In genomic region chr11:59615637-59616395, GRCh38 we compare ENCODE assay signal across 8 cellular contexts. TPM values are rescaled to one million over a fixed set of nuclear protein-coding genes. Genes with fewer than 3 reads are reported as not detected.
DNase-seq lines count a peak whose midpoint lies in the region; ATAC-seq and TF ChIP-seq lines count a peak whose summit lies in the region.

A gene with protein sequence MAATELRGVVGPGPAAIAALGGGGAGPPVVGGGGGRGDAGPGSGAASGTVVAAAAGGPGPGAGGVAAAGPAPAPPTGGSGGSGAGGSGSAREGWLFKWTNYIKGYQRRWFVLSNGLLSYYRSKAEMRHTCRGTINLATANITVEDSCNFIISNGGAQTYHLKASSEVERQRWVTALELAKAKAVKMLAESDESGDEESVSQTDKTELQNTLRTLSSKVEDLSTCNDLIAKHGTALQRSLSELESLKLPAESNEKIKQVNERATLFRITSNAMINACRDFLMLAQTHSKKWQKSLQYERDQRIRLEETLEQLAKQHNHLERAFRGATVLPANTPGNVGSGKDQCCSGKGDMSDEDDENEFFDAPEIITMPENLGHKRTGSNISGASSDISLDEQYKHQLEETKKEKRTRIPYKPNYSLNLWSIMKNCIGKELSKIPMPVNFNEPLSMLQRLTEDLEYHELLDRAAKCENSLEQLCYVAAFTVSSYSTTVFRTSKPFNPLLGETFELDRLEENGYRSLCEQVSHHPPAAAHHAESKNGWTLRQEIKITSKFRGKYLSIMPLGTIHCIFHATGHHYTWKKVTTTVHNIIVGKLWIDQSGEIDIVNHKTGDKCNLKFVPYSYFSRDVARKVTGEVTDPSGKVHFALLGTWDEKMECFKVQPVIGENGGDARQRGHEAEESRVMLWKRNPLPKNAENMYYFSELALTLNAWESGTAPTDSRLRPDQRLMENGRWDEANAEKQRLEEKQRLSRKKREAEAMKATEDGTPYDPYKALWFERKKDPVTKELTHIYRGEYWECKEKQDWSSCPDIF (minus strand): TSS chr11:59615774. CDS start chr11:59615664, 110 bp downstream.

- H3K36me3 Mint-ChIP-seq in natural killer cell: no peaks in the 10 kb centered on the region

- peak within 1 kb of the TSS; percentile 83 to 95 for H3K27ac Mint-ChIP-seq in natural killer cell

- DNase-seq in ELR (ENCODE audit: low read depth) (peak; percentile 100), H7 (peak; percentile 98), M059J (ENCODE audit: low read depth) (peak; percentile 100), SHP77 (lab: John Stamatoyannopoulos, UW) (peak; percentile 88 to 91), fibroblast of peridontal ligament (ENCODE audit: extremely low read depth) (peak; percentile 100), natural killer cell (peak; percentile 97)
- DNase-seq in activated effector memory CD4-positive, alpha-beta T cell treated with Interleukin-2 at 50 U/mL for 16 hours: peak; percentile 96
- peak; percentile 99 for DNase-seq in stimulated activated naive CD4-positive, alpha-beta T cell treated with Interleukin-2 at 50 U/mL for 16 hours (lab: John Stamatoyannopoulos, UW)

- no peak for TF ChIP-seq CTCF in natural killer cell (IDR thresholded peaks at IDR 0.05)

- peak within 1 kb of the TSS; percentile 95 for H3K4me3 Mint-ChIP-seq in natural killer cell

- H3K9me3 Mint-ChIP-seq in natural killer cell: no peaks in the 10 kb centered on the region

- peak; percentile 76 to 90 (median 78) for ATAC-seq in natural killer cell

- H3K4me3 ChIP-seq in H7 (ENCODE audit: insufficient read depth, low read depth, low read length): peak within 1 kb of the TSS; percentile 76

- peaks cover 3% of the 10 kb centered on the region; the same call in 1 of the 2 replicates for H3K36me3 ChIP-seq in H7 (replicated peaks; ENCODE audit: control insufficient read depth, insufficient read depth, low read length)

- H3K27me3 Mint-ChIP-seq in natural killer cell (ENCODE audit: low read depth in 2 of 2): no peaks in the 10 kb centered on the region

- H3K27me3 ChIP-seq in H7 (ENCODE audit: control insufficient read depth, insufficient read depth, low read length): no peaks in the 10 kb centered on the region

- intact Hi-C loops in natural killer cell (cut with micrococcal nuclease): loop anchor here (1.0 to 2.0 kb wide), 4 partner anchors 49 to 113 kb away; partner anchors contain the start of gene PATL1

- H3K4me1 Mint-ChIP-seq in natural killer cell: peaks cover 51% of the 10 kb centered on the region in 2 donors

RNA-seq across cellular contexts. Expression of the gene that starts here (rescaled TPM):
- 18.4 and 27.3 TPM in 2 replicates for total RNA-seq in H7 (2014; rRNA removed; shearing (Covaris generic))
- total RNA-seq in M059J (2014; rRNA removed; shearing (Covaris generic)): 31.2 and 41.9 TPM in 2 replicates
- total RNA-seq in natural killer cell: 10 to 100 TPM; 40.5 to 58.5 (median 51.3) TPM

Comparison
In these comparisons a context has a peak if more than half of its experiments do, and no peak if none do; other contexts are left out.
1. Peak in every context shown above with its lines: DNase-seq, ATAC-seq and H3K4me3 ChIP-seq.